22 cellular contexts compared by ENCODE assay signal in genomic region chr3:87461036-87461435, GRCh38.
"Had no signal": no experiment of that assay in that cellular context is flagged by ENCODE, and none has a peak within 500 bp of the region (broad histone marks: within the 10 kb centered on the region; RNA-seq: fewer than 3 reads in every experiment).

No MANE protein-coding gene starts in this region.

- H3K4me1 Mint-ChIP-seq: activated B cell treated with CpG ODN at 0.5 μM for 24 hours; activated naive CD8-positive, alpha-beta T cell treated with anti-CD3 and anti-CD28 coated beads for 36 hours; memory B cell; stimulated activated naive B cell treated with anti-CD40 and anti-IgM and Interleukin-4, amounts not matched to agents 10 μg/mL and 1 μg/mL and 100 μg/mL, for 72 hours had no signal

- H3K27me3 ChIP-seq: cardiac muscle cell, hepatocyte, transverse colon, uterus had no signal

- H3K4me3 Mint-ChIP-seq: activated B cell treated with CpG ODN at 0.5 μM for 24 hours; activated naive CD8-positive, alpha-beta T cell treated with anti-CD3 and anti-CD28 coated beads for 36 hours; activated T-cell treated with anti-CD3 and anti-CD28 coated beads, Interleukin-2, amount 50 U/mL, for 4 hours; dendritic cell treated with granulocyte-macrophage colony-stimulating factor and Interleukin-4, amounts not matched to agents 40 ng/mL and 50 ng/mL, for 4 days; memory B cell; stimulated activated naive B cell treated with anti-CD40 and anti-IgM and Interleukin-4, amounts not matched to agents 10 μg/mL and 1 μg/mL and 100 μg/mL, for 72 hours had no signal

- H3K4me1 ChIP-seq: transverse colon, uterus had no signal

- H3K9me3 Mint-ChIP-seq: activated T-helper 2 cell treated with anti-CD3 and anti-CD28 coated beads, Interferon-gamma antibody, Interleukin-2, Interleukin-4, amounts not matched to agents 10 μg/mL and 5 μg/mL and 100 μg/mL, durations not matched to agents 14 hours and 24 hours and 36 hours had no signal

- H3K4me3 ChIP-seq: cardiac muscle cell, hepatocyte, transverse colon, uterus had no signal

- H3K36me3 ChIP-seq: cardiac muscle cell, transverse colon, uterus had no signal

- H3K9me3 ChIP-seq: uterus had no signal

- H3K27ac ChIP-seq: cardiac muscle cell, hepatocyte, transverse colon, uterus had no signal

- H3K36me3 Mint-ChIP-seq: activated naive CD8-positive, alpha-beta T cell treated with anti-CD3 and anti-CD28 coated beads for 36 hours; memory B cell; stimulated activated naive B cell treated with anti-CD40 and anti-IgM and Interleukin-4, amounts not matched to agents 10 μg/mL and 1 μg/mL and 100 μg/mL, for 72 hours had no signal

- ATAC-seq: activated T-cell treated with anti-CD3 and anti-CD28 coated beads, Interleukin-2, amount 50 U/mL, for 4 hours; sciatic nerve; stimulated activated naive B cell treated with anti-CD40 and anti-IgM and Interleukin-4, amounts not matched to agents 10 μg/mL and 1 μg/mL and 100 μg/mL, for 72 hours had no signal

- H3K27ac Mint-ChIP-seq: activated B cell treated with CpG ODN at 0.5 μM for 24 hours; activated naive CD8-positive, alpha-beta T cell treated with anti-CD3 and anti-CD28 coated beads for 36 hours; activated T-helper 2 cell treated with anti-CD3 and anti-CD28 coated beads, Interferon-gamma antibody, Interleukin-2, Interleukin-4, amounts not matched to agents 10 μg/mL and 5 μg/mL and 100 μg/mL, durations not matched to agents 14 hours and 24 hours and 36 hours; dendritic cell treated with granulocyte-macrophage colony-stimulating factor and Interleukin-4, amounts not matched to agents 40 ng/mL and 50 ng/mL, for 4 days; memory B cell; stimulated activated naive B cell treated with anti-CD40 and anti-IgM and Interleukin-4, amounts not matched to agents 10 μg/mL and 1 μg/mL and 100 μg/mL, for 72 hours had no signal

- H3K27me3 Mint-ChIP-seq: activated B cell treated with CpG ODN at 0.5 μM for 24 hours; activated naive CD8-positive, alpha-beta T cell treated with anti-CD3 and anti-CD28 coated beads for 36 hours; dendritic cell treated with granulocyte-macrophage colony-stimulating factor and Interleukin-4, amounts not matched to agents 40 ng/mL and 50 ng/mL, for 4 days; memory B cell; stimulated activated naive B cell treated with anti-CD40 and anti-IgM and Interleukin-4, amounts not matched to agents 10 μg/mL and 1 μg/mL and 100 μg/mL, for 72 hours had no signal

- DNase-seq: activated B cell treated with CpG ODN at 0.5 μM for 24 hours; activated CD4-positive, alpha-beta T cell treated with anti-CD3 and anti-CD28 coated beads for 4 hours; activated CD4-positive, alpha-beta T cell treated with anti-CD3 and anti-CD28 coated beads, Interleukin-2, amount 50 U/mL, for 48 hours; activated CD8-positive, alpha-beta memory T cell treated with anti-CD3 and anti-CD28 coated beads, Interleukin-2, amount 50 U/mL, for 48 hours; activated naive CD4-positive, alpha-beta T cell treated with Interleukin-2 at 50 U/mL for 16 hours; activated naive CD8-positive, alpha-beta T cell treated with anti-CD3 and anti-CD28 coated beads for 36 hours; activated T-cell treated with anti-CD3 and anti-CD28 coated beads, Interleukin-2, amount 50 U/mL, for 4 hours; effector CD4-positive, alpha-beta T cell; glutamatergic neuron; occipital lobe; small intestine; stimulated activated CD4-positive, alpha-beta T cell treated with anti-CD3 and anti-CD28 coated beads, Interleukin-2, amount 100 ng/mL, for 24 hours; stimulated activated naive B cell treated with anti-CD40 and anti-IgM and Interleukin-4, amounts not matched to agents 10 μg/mL and 1 μg/mL and 100 μg/mL, for 72 hours; T-helper 1 cell; transverse colon; uterus had no signal
